15 cellular contexts compared by ENCODE assay signal in genomic region chr13:78309497-78310180, GRCh38.
A peak's percentile ranks its signal among the peaks of the same experiment; 100 is the strongest.
DNase-seq lines count a peak whose midpoint lies in the region; ATAC-seq, FAIRE-seq and TF ChIP-seq lines count a peak whose summit lies in the region.
"Had no signal": no experiment of that assay in that cellular context is flagged by ENCODE, and none has a peak within 500 bp of the region (broad histone marks: within the 10 kb centered on the region; RNA-seq: fewer than 3 reads in every experiment).

No MANE protein-coding gene starts in this region.

- peaks cover 3% of the 10 kb centered on the region for H3K27me3 Mint-ChIP-seq in activated naive CD4-positive, alpha-beta T cell treated with anti-CD3 and anti-CD28 coated beads for 36 hours (ENCODE audit: low read depth)
- H3K27me3 Mint-ChIP-seq: activated CD8-positive, alpha-beta memory T cell treated with anti-CD3 and anti-CD28 coated beads, Interleukin-2, amount 10 ng/mL, durations not matched to agents 7 days and 5 days had no signal

- H3K4me3 Mint-ChIP-seq in activated naive CD4-positive, alpha-beta T cell treated with anti-CD3 and anti-CD28 coated beads for 36 hours = no peak overlapping the region
- H3K4me3 Mint-ChIP-seq: activated CD8-positive, alpha-beta memory T cell treated with anti-CD3 and anti-CD28 coated beads, Interleukin-2, amount 10 ng/mL, durations not matched to agents 7 days and 5 days; type B pancreatic cell had no signal

- peak; percentile 39 for DNase-seq in GM12865 (ENCODE audit: low read depth)
- DNase-seq in activated naive CD4-positive, alpha-beta T cell treated with anti-CD3 and anti-CD28 coated beads, Interleukin-2, amount 50 U/mL, for 16 hours = no peak
- DNase-seq in amniotic stem cell (lab: John Stamatoyannopoulos, UW) = no peak
- DNase-seq in activated naive CD4-positive, alpha-beta T cell treated with anti-CD3 and anti-CD28 coated beads for 36 hours = no peak
- DNase-seq in D721Med (ENCODE audit: insufficient read length, low spot score) = no peak
- DNase-seq: activated CD8-positive, alpha-beta memory T cell treated with anti-CD3 and anti-CD28 coated beads, Interleukin-2, amount 10 ng/mL, durations not matched to agents 7 days and 5 days; NCI-H69; SHP77 treated with DMSO at 0.1 percent for 48 hours; stimulated activated CD4-positive, alpha-beta T cell treated with anti-CD3 and anti-CD28 coated beads, Interleukin-12 subunit alpha, Interleukin-12 subunit beta, amount 100 ng/mL, for 4 hours had no signal

- intact Hi-C loops in activated naive CD4-positive, alpha-beta T cell treated with anti-CD3 and anti-CD28 coated beads for 36 hours (cut with micrococcal nuclease) = no loop called here

- FAIRE-seq in D721Med (lab: Jason Lieb, UNC) = no peak
- FAIRE-seq: A204.1 had no signal

- no peaks in the 10 kb centered on the region for H3K36me3 Mint-ChIP-seq in activated naive CD4-positive, alpha-beta T cell treated with anti-CD3 and anti-CD28 coated beads for 36 hours (ENCODE audit: low read depth)
- H3K36me3 Mint-ChIP-seq: activated CD8-positive, alpha-beta memory T cell treated with anti-CD3 and anti-CD28 coated beads, Interleukin-2, amount 10 ng/mL, durations not matched to agents 7 days and 5 days; type B pancreatic cell had no signal

- H3K4me1 Mint-ChIP-seq in activated naive CD4-positive, alpha-beta T cell treated with anti-CD3 and anti-CD28 coated beads for 36 hours (ENCODE audit: low read depth) = no peaks in the 10 kb centered on the region
- H3K4me1 Mint-ChIP-seq: activated CD8-positive, alpha-beta memory T cell treated with anti-CD3 and anti-CD28 coated beads, Interleukin-2, amount 10 ng/mL, durations not matched to agents 7 days and 5 days had no signal

- TF ChIP-seq CTCF in GM12865 (IDR thresholded peaks at IDR 0.05; ENCODE audit: insufficient read depth, low read depth, low read length, missing control alignments) (no peak), D721Med (IDR thresholded peaks at IDR 0.05; ENCODE audit: insufficient read depth, missing control alignments) (no peak)

- ATAC-seq in GM19351 (IDR thresholded peaks at IDR 0.05; ENCODE audit: unreplicated experiment) (peak; percentile 84), HG02678 (IDR thresholded peaks at IDR 0.05; ENCODE audit: unreplicated experiment) (peak; percentile 75), HG03439 (IDR thresholded peaks at IDR 0.05; ENCODE audit: unreplicated experiment) (peak; percentile 80)
- ATAC-seq: activated CD8-positive, alpha-beta memory T cell treated with anti-CD3 and anti-CD28 coated beads, Interleukin-2, amount 10 ng/mL, durations not matched to agents 7 days and 5 days; HCT116 had no signal

- H3K9me3 Mint-ChIP-seq in activated naive CD4-positive, alpha-beta T cell treated with anti-CD3 and anti-CD28 coated beads for 36 hours = no peaks in the 10 kb centered on the region
- H3K9me3 Mint-ChIP-seq: type B pancreatic cell had no signal

- CTCF ChIA-PET in activated naive CD4-positive, alpha-beta T cell treated with anti-CD3 and anti-CD28 coated beads for 36 hours (lab: Charles Lee) = interaction anchor here (0.6 to 0.7 kb wide), 2 partner anchors 474 to 669 kb away, joined by 3 to 4 read pairs; no protein-coding TSS in a partner anchor

- peak overlapping the region; percentile 29; the same call in 1 of the 2 replicates for H3K4me3 ChIP-seq in GM12865 (ENCODE audit: low read depth, low read length)

- H3K27ac Mint-ChIP-seq in activated naive CD4-positive, alpha-beta T cell treated with anti-CD3 and anti-CD28 coated beads for 36 hours = no peak overlapping the region
- H3K27ac Mint-ChIP-seq: activated CD8-positive, alpha-beta memory T cell treated with anti-CD3 and anti-CD28 coated beads, Interleukin-2, amount 10 ng/mL, durations not matched to agents 7 days and 5 days; type B pancreatic cell had no signal
